1 cellular context compared by ENCODE assay signal in the genomic region with DNA sequence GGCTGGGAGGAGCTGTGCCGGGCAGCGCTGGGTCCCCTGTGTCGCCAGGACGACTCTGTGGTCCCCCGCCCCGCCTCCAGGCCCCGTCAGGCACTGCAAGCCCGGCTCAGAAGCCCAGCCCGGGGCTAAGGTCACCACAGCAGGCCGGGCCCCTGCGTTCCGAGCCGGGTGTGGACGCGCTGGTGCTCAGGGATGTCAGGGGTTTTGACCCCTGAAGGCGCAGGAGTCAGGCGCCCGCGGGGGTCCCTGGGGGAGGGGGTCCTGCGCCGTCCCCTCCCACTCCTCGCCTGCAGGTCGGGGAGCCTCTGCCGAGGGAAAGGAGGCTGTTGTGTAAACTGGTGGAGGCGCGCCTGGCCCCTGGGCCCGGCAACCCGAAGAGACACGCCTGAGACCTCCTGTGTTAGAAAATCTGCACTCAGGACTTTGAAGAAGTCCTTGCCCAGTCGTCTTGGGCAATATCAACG.
TF ChIP-seq lines count a peak whose summit lies in the region.

No MANE protein-coding gene starts in this region.

TF ChIP-seq in HepG2, 621 proteins besides CTCF, POLR2A, EP300 and RAD21 (continued from another document and continues in another):
- TF ChIP-seq, protein P1, sequence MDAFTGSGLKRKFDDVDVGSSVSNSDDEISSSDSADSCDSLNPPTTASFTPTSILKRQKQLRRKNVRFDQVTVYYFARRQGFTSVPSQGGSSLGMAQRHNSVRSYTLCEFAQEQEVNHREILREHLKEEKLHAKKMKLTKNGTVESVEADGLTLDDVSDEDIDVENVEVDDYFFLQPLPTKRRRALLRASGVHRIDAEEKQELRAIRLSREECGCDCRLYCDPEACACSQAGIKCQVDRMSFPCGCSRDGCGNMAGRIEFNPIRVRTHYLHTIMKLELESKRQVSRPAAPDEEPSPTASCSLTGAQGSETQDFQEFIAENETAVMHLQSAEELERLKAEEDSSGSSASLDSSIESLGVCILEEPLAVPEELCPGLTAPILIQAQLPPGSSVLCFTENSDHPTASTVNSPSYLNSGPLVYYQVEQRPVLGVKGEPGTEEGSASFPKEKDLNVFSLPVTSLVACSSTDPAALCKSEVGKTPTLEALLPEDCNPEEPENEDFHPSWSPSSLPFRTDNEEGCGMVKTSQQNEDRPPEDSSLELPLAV (CRISPR knock-in tag; conservative IDR thresholded peaks at IDR 0.05; ENCODE audit: low read depth): no peak
- TF ChIP-seq, protein P2, sequence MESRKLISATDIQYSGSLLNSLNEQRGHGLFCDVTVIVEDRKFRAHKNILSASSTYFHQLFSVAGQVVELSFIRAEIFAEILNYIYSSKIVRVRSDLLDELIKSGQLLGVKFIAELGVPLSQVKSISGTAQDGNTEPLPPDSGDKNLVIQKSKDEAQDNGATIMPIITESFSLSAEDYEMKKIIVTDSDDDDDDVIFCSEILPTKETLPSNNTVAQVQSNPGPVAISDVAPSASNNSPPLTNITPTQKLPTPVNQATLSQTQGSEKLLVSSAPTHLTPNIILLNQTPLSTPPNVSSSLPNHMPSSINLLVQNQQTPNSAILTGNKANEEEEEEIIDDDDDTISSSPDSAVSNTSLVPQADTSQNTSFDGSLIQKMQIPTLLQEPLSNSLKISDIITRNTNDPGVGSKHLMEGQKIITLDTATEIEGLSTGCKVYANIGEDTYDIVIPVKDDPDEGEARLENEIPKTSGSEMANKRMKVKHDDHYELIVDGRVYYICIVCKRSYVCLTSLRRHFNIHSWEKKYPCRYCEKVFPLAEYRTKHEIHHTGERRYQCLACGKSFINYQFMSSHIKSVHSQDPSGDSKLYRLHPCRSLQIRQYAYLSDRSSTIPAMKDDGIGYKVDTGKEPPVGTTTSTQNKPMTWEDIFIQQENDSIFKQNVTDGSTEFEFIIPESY (CRISPR knock-in tag; IDR thresholded peaks at IDR 0.05): no peak
- TF ChIP-seq KLF12 (CRISPR knock-in tag; IDR thresholded peaks at IDR 0.05; ENCODE audit: borderline replicate concordance) (no peak), RBAK (CRISPR knock-in tag; IDR thresholded peaks at IDR 0.05) (no peak), ERF (CRISPR knock-in tag; IDR thresholded peaks at IDR 0.05) (0 out of 2 replicates have a peak, but pooled peaks have one; percentile 19), PHF8 (CRISPR knock-in tag; IDR thresholded peaks at IDR 0.05) (peak; percentile 51; the same call in 1 of the 2 replicates), ZNF570 (CRISPR knock-in tag; IDR thresholded peaks at IDR 0.05; ENCODE audit: borderline replicate concordance) (no peak), NFE2 (CRISPR knock-in tag; IDR thresholded peaks at IDR 0.05) (no peak), SP1 (IDR thresholded peaks at IDR 0.05) (no peak), SP1 (CRISPR knock-in tag; IDR thresholded peaks at IDR 0.05) (no peak), ZNF335 (CRISPR knock-in tag; IDR thresholded peaks at IDR 0.05) (no peak), NFKB2 (CRISPR knock-in tag; IDR thresholded peaks at IDR 0.05; ENCODE audit: borderline replicate concordance) (no peak), ZNF577 (CRISPR knock-in tag; IDR thresholded peaks at IDR 0.05; ENCODE audit: borderline replicate concordance, low read depth) (no peak), PCBP2 (optimal IDR thresholded peaks at IDR 0.05; ENCODE audit: low read depth, low read length, poor library complexity, severe bottlenecking) (no peak), HMG20B (CRISPR knock-in tag; conservative IDR thresholded peaks at IDR 0.05) (no peak), HNRNPL (IDR thresholded peaks at IDR 0.05; ENCODE audit: low read depth, low read length) (no peak), ETV6 (CRISPR knock-in tag; conservative IDR thresholded peaks at IDR 0.05) (no peak), PPARG (CRISPR knock-in tag; conservative IDR thresholded peaks at IDR 0.05) (no peak), NRL (CRISPR knock-in tag; IDR thresholded peaks at IDR 0.05; ENCODE audit: borderline replicate concordance) (peak; percentile 45; the same call in 1 of the 2 replicates), NR2F1 (CRISPR knock-in tag; IDR thresholded peaks at IDR 0.05) (peak in 1 of 2 experiments; percentile 58; a peak in 2 of 4 replicates), CHD4 (IDR thresholded peaks at IDR 0.05; ENCODE audit: borderline replicate concordance, low read length) (no peak), ZBTB7B (CRISPR knock-in tag; IDR thresholded peaks at IDR 0.05) (peak; percentile 17; the same call in 1 of the 2 replicates), ZNF354B (CRISPR knock-in tag; IDR thresholded peaks at IDR 0.05) (no peak), CBX1 (IDR thresholded peaks at IDR 0.05; ENCODE audit: low read depth) (no peak), KAT8 (CRISPR knock-in tag; IDR thresholded peaks at IDR 0.05) (no peak), ZNF562 (CRISPR knock-in tag; IDR thresholded peaks at IDR 0.05; ENCODE audit: borderline replicate concordance) (no peak), FOXK2 (IDR thresholded peaks at IDR 0.05) (no peak), ZNF737 (CRISPR knock-in tag; IDR thresholded peaks at IDR 0.05; ENCODE audit: borderline replicate concordance) (no peak), ZSCAN20 (CRISPR knock-in tag; IDR thresholded peaks at IDR 0.05; ENCODE audit: borderline replicate concordance) (0 out of 2 replicates have a peak, but pooled peaks have one; percentile 35), ZNF652 (CRISPR knock-in tag; IDR thresholded peaks at IDR 0.05; ENCODE audit: borderline replicate concordance, low read depth) (no peak)
- TF ChIP-seq, protein P3, sequence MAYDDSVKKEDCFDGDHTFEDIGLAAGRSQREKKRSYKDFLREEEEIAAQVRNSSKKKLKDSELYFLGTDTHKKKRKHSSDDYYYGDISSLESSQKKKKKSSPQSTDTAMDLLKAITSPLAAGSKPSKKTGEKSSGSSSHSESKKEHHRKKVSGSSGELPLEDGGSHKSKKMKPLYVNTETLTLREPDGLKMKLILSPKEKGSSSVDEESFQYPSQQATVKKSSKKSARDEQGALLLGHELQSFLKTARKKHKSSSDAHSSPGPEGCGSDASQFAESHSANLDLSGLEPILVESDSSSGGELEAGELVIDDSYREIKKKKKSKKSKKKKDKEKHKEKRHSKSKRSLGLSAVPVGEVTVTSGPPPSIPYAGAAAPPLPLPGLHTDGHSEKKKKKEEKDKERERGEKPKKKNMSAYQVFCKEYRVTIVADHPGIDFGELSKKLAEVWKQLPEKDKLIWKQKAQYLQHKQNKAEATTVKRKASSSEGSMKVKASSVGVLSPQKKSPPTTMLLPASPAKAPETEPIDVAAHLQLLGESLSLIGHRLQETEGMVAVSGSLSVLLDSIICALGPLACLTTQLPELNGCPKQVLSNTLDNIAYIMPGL (CRISPR knock-in tag; IDR thresholded peaks at IDR 0.05; ENCODE audit: borderline replicate concordance in 1 of 2, low read depth in 1 of 2): peak in 1 of 2 experiments; percentile 53; a peak in 2 of 4 replicates
- TF ChIP-seq, protein P4, sequence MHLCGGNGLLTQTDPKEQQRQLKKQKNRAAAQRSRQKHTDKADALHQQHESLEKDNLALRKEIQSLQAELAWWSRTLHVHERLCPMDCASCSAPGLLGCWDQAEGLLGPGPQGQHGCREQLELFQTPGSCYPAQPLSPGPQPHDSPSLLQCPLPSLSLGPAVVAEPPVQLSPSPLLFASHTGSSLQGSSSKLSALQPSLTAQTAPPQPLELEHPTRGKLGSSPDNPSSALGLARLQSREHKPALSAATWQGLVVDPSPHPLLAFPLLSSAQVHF (CRISPR knock-in tag; IDR thresholded peaks at IDR 0.05): no peak
- TF ChIP-seq, protein P5, sequence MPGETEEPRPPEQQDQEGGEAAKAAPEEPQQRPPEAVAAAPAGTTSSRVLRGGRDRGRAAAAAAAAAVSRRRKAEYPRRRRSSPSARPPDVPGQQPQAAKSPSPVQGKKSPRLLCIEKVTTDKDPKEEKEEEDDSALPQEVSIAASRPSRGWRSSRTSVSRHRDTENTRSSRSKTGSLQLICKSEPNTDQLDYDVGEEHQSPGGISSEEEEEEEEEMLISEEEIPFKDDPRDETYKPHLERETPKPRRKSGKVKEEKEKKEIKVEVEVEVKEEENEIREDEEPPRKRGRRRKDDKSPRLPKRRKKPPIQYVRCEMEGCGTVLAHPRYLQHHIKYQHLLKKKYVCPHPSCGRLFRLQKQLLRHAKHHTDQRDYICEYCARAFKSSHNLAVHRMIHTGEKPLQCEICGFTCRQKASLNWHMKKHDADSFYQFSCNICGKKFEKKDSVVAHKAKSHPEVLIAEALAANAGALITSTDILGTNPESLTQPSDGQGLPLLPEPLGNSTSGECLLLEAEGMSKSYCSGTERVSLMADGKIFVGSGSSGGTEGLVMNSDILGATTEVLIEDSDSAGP (CRISPR knock-in tag; IDR thresholded peaks at IDR 0.05; ENCODE audit: borderline replicate concordance): peak; percentile 36; the same call in 1 of the 2 replicates
- TF ChIP-seq, protein P6, sequence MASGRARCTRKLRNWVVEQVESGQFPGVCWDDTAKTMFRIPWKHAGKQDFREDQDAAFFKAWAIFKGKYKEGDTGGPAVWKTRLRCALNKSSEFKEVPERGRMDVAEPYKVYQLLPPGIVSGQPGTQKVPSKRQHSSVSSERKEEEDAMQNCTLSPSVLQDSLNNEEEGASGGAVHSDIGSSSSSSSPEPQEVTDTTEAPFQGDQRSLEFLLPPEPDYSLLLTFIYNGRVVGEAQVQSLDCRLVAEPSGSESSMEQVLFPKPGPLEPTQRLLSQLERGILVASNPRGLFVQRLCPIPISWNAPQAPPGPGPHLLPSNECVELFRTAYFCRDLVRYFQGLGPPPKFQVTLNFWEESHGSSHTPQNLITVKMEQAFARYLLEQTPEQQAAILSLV (CRISPR knock-in tag; IDR thresholded peaks at IDR 0.05; ENCODE audit: borderline replicate concordance): no peak
- TF ChIP-seq, protein P7, sequence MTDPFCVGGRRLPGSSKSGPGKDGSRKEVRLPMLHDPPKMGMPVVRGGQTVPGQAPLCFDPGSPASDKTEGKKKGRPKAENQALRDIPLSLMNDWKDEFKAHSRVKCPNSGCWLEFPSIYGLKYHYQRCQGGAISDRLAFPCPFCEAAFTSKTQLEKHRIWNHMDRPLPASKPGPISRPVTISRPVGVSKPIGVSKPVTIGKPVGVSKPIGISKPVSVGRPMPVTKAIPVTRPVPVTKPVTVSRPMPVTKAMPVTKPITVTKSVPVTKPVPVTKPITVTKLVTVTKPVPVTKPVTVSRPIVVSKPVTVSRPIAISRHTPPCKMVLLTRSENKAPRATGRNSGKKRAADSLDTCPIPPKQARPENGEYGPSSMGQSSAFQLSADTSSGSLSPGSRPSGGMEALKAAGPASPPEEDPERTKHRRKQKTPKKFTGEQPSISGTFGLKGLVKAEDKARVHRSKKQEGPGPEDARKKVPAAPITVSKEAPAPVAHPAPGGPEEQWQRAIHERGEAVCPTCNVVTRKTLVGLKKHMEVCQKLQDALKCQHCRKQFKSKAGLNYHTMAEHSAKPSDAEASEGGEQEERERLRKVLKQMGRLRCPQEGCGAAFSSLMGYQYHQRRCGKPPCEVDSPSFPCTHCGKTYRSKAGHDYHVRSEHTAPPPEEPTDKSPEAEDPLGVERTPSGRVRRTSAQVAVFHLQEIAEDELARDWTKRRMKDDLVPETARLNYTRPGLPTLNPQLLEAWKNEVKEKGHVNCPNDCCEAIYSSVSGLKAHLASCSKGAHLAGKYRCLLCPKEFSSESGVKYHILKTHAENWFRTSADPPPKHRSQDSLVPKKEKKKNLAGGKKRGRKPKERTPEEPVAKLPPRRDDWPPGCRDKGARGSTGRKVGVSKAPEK (CRISPR knock-in tag; IDR thresholded peaks at IDR 0.05; ENCODE audit: borderline replicate concordance): 0 out of 2 replicates have a peak, but pooled peaks have one; percentile 43
- TF ChIP-seq, protein P8, sequence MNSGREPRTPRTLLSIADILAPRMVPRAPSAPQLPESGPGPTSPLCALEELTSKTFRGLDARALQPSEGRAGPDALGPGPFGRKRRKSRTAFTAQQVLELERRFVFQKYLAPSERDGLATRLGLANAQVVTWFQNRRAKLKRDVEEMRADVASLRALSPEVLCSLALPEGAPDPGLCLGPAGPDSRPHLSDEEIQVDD (CRISPR knock-in tag; IDR thresholded peaks at IDR 0.05; ENCODE audit: borderline replicate concordance): no peak
- TF ChIP-seq, protein P9, sequence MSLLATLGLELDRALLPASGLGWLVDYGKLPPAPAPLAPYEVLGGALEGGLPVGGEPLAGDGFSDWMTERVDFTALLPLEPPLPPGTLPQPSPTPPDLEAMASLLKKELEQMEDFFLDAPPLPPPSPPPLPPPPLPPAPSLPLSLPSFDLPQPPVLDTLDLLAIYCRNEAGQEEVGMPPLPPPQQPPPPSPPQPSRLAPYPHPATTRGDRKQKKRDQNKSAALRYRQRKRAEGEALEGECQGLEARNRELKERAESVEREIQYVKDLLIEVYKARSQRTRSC (CRISPR knock-in tag; IDR thresholded peaks at IDR 0.05; ENCODE audit: low read depth): no peak
- TF ChIP-seq, protein P10, sequence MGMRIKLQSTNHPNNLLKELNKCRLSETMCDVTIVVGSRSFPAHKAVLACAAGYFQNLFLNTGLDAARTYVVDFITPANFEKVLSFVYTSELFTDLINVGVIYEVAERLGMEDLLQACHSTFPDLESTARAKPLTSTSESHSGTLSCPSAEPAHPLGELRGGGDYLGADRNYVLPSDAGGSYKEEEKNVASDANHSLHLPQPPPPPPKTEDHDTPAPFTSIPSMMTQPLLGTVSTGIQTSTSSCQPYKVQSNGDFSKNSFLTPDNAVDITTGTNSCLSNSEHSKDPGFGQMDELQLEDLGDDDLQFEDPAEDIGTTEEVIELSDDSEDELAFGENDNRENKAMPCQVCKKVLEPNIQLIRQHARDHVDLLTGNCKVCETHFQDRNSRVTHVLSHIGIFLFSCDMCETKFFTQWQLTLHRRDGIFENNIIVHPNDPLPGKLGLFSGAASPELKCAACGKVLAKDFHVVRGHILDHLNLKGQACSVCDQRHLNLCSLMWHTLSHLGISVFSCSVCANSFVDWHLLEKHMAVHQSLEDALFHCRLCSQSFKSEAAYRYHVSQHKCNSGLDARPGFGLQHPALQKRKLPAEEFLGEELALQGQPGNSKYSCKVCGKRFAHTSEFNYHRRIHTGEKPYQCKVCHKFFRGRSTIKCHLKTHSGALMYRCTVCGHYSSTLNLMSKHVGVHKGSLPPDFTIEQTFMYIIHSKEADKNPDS (CRISPR knock-in tag; IDR thresholded peaks at IDR 0.05): no peak
- TF ChIP-seq, protein P11, sequence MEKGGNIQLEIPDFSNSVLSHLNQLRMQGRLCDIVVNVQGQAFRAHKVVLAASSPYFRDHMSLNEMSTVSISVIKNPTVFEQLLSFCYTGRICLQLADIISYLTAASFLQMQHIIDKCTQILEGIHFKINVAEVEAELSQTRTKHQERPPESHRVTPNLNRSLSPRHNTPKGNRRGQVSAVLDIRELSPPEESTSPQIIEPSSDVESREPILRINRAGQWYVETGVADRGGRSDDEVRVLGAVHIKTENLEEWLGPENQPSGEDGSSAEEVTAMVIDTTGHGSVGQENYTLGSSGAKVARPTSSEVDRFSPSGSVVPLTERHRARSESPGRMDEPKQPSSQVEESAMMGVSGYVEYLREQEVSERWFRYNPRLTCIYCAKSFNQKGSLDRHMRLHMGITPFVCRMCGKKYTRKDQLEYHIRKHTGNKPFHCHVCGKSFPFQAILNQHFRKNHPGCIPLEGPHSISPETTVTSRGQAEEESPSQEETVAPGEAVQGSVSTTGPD (CRISPR knock-in tag; IDR thresholded peaks at IDR 0.05): no peak
- TF ChIP-seq, protein P12, sequence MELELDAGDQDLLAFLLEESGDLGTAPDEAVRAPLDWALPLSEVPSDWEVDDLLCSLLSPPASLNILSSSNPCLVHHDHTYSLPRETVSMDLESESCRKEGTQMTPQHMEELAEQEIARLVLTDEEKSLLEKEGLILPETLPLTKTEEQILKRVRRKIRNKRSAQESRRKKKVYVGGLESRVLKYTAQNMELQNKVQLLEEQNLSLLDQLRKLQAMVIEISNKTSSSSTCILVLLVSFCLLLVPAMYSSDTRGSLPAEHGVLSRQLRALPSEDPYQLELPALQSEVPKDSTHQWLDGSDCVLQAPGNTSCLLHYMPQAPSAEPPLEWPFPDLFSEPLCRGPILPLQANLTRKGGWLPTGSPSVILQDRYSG (CRISPR knock-in tag; IDR thresholded peaks at IDR 0.05): no peak
- TF ChIP-seq, protein P13, sequence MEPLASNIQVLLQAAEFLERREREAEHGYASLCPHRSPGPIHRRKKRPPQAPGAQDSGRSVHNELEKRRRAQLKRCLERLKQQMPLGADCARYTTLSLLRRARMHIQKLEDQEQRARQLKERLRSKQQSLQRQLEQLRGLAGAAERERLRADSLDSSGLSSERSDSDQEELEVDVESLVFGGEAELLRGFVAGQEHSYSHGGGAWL (CRISPR knock-in tag; IDR thresholded peaks at IDR 0.05): no peak
